In genomic region chrX:102142274-102142673, GRCh38 we compare ENCODE assay signal across 12 cellular contexts. TPM values are rescaled to one million over a fixed set of nuclear protein-coding genes. Genes with fewer than 3 reads are reported as not detected.
DNase-seq lines count a peak whose midpoint lies in the region; ATAC-seq and TF ChIP-seq lines count a peak whose summit lies in the region.
"Not testable (repeated sequence)": the region's sequence is repeated elsewhere in the genome, so short reads cannot be mapped to it uniquely, and the experiment has no call there.
"Had no signal": no experiment of that assay in that cellular context is flagged by ENCODE, and none has a peak within 500 bp of the region (broad histone marks: within the 10 kb centered on the region; RNA-seq: fewer than 3 reads in every experiment).

TCEAL6 (minus strand) TSS chrX:102142481.

- H3K36me3 Mint-ChIP-seq in GM23338 (ENCODE audit: low read depth); WTC11; glutamatergic neuron (ENCODE audit: unreplicated experiment): not testable (repeated sequence)

- not testable (repeated sequence) for H3K9me2 ChIP-seq in GM23338 (ENCODE audit: insufficient read depth)

- not testable (repeated sequence) for H3K27me3 Mint-ChIP-seq in GM23338 (ENCODE audit: insufficient read depth, low read depth, poor library complexity); glutamatergic neuron (ENCODE audit: unreplicated experiment)
- peaks cover 48% of the 10 kb centered on the region for H3K27me3 Mint-ChIP-seq in WTC11 (ENCODE audit: low read depth)

- POLR2A ChIA-PET in WTC11 (lab: Charles Lee): not testable (repeated sequence)

- not testable (repeated sequence) for H3K79me2 ChIP-seq in GM23338 (replicated peaks; ENCODE audit: insufficient read depth)

- peak; percentile 65 for ATAC-seq in GM23338
- peak; percentile 39 for ATAC-seq in WTC11
- peak; percentile 48 for ATAC-seq in omental fat pad (ENCODE audit: low FRiP score)

- not testable (repeated sequence) for H3K27ac Mint-ChIP-seq in GM23338; WTC11; glutamatergic neuron (ENCODE audit: unreplicated experiment)

- H3K4me3 Mint-ChIP-seq in GM23338: not testable (repeated sequence)
- H3K4me3 Mint-ChIP-seq in WTC11 (peak within 1 kb of the TSS; percentile 55), glutamatergic neuron (ENCODE audit: unreplicated experiment) (peak within 1 kb of the TSS; percentile 77)

- not testable (repeated sequence) for H3K36me3 ChIP-seq in GM23338 (ENCODE audit: insufficient read depth); testis (ENCODE audit: low read depth, missing control alignments)

- not testable (repeated sequence) for H3F3A ChIP-seq in GM23338 (replicated peaks; ENCODE audit: low read depth)

- not testable (repeated sequence) for TF ChIP-seq CTCF in GM23338 (conservative IDR thresholded peaks at IDR 0.05; ENCODE audit: low read depth in 2 of 2); WTC11 (IDR thresholded peaks at IDR 0.05); glutamatergic neuron (IDR thresholded peaks at IDR 0.05; ENCODE audit: partially characterized antibody, unreplicated experiment); omental fat pad (IDR thresholded peaks at IDR 0.05); testis (IDR thresholded peaks at IDR 0.05)

- not testable (repeated sequence) for H3K4me1 ChIP-seq in GM23338 (ENCODE audit: insufficient read depth); testis

- H3K9me3 ChIP-seq in testis: not testable (repeated sequence)

- H3K4me2 ChIP-seq in GM23338: peak within 1 kb of the TSS; percentile 71

- CTCF ChIA-PET in WTC11 (lab: Charles Lee): interaction anchor here (0.7 to 1.3 kb wide), 2 partner anchors 12 to 384 kb away, joined by 3 to 5 read pairs; no protein-coding TSS in a partner anchor

- intact Hi-C loops in testis (cut with DNase I; ENCODE audit: low total_unique reads): not testable (repeated sequence)

- not testable (repeated sequence) for H3K9me3 Mint-ChIP-seq in GM23338; WTC11; glutamatergic neuron (ENCODE audit: unreplicated experiment)

- TF ChIP-seq POLR2A in testis (IDR thresholded peaks at IDR 0.05): not testable (repeated sequence)

- peak; percentile 0 for DNase-seq in GM23338 (ENCODE audit: low spot score)
- DNase-seq in WTC11 (ENCODE audit: low spot score); glutamatergic neuron; omental fat pad (ENCODE audit: low spot score): not testable (repeated sequence)
- DNase-seq in anterior cingulate cortex (lab: John Stamatoyannopoulos, UW): peak in 31 of 58 donors; percentile 0 to 41 (median 3)
- peak; percentile 68 for DNase-seq in cerebellum (ENCODE audit: low spot score)
- DNase-seq in testis: peak; percentile 55

- H3K27me3 ChIP-seq in GM23338 (ENCODE audit: insufficient read depth): peaks cover 45% of the 10 kb centered on the region
- not testable (repeated sequence) for H3K27me3 ChIP-seq in testis

- H3K27ac ChIP-seq in GM23338 (ENCODE audit: low read depth): not testable (repeated sequence)
- peak within 1 kb of the TSS in 1 of 2 donors; percentile 24 for H3K27ac ChIP-seq in testis

- H2AFZ ChIP-seq in GM23338: not testable (repeated sequence)

- H3K4me3 ChIP-seq in GM23338 (peak within 1 kb of the TSS; percentile 52), testis (peak within 1 kb of the TSS in 1 of 2 donors; percentile 48)

- 25% methylated on average over 2 of the region's 31 CpGs; no CpG with 5 or more reads in 1 of the 2 donors for WGBS in testis, 2 donors

- not testable (repeated sequence) for H4K20me1 ChIP-seq in GM23338 (replicated peaks; ENCODE audit: insufficient read depth)

- H3K4me1 Mint-ChIP-seq in GM23338; WTC11; glutamatergic neuron (ENCODE audit: low read depth, unreplicated experiment): not testable (repeated sequence)

RNA-seq across cellular contexts. Expression of gene TCEAL6, which starts in this region (rescaled TPM):
- total RNA-seq in GM23338 (2014; rRNA removed; shearing (Covaris generic)): 0.24 and 4.2 TPM in 2 replicates
- polyA plus RNA-seq in GM23338 (2016; fragmentation: Nextera tagmentation; extraction: Ambion mirVana) (1.2 and 2.2 TPM in 2 replicates), testis (ENCODE audit: insufficient read depth, low read depth, low replicate concordance) (40.3 TPM)
- total RNA-seq in WTC11 (2021) (0.62 to 1.1 TPM (median 0.81 TPM) in 3 replicates), cerebellum (3.0 TPM), glutamatergic neuron (ENCODE audit: unreplicated experiment) (not detected), omental fat pad (1 to 10 TPM in 1 of 4 donors, not detected in 3; 9.7 TPM), testis (10 to 100 TPM; 51.9 to 54.4 TPM)
- total RNA-seq: A172; CD4-positive, CD25-positive, alpha-beta regulatory T cell; CD8-positive, alpha-beta memory T cell; H4; HepG2 had no signal
- polyA plus RNA-seq: CD4-positive, CD25-positive, alpha-beta regulatory T cell; CD8-positive, alpha-beta memory T cell; HepG2 had no signal

Comparison
In these comparisons a context has a peak if more than half of its experiments do, and no peak if none do; other contexts are left out.
1. RNA of gene TCEAL6 (total RNA-seq): 51.9 to 54.4 TPM in testis; 3.0 TPM in cerebellum (single experiment), 0.62 to 1.1 TPM in WTC11, 0.24 to 4.2 TPM in GM23338, not detected in glutamatergic neuron (single experiment) and 9.7 TPM in omental fat pad; every median in the first group is over 4 times any median in the second.
2. RNA of gene TCEAL6 (polyA plus RNA-seq): 40.3 TPM in testis (single experiment); 1.2 to 2.2 TPM in GM23338; every median in the first group is over 10 times any median in the second.
3. Peak in every context shown above with its lines, with median percentiles within 50 percentile points of each other: ATAC-seq.